Comparison of ENCODE assay signal across 8 cellular contexts in genomic region chrX:75155454-75155829, GRCh38. TPM values are rescaled to one million over a fixed set of nuclear protein-coding genes. Genes with fewer than 3 reads are reported as not detected.
DNase-seq lines count a peak whose midpoint lies in the region; ATAC-seq and TF ChIP-seq lines count a peak whose summit lies in the region.

No MANE protein-coding gene starts in this region.

- H3K27ac ChIP-seq in SK-N-MC (peak overlapping the region; percentile 42; the same call in 1 of the 2 replicates), epithelial cell of prostate (peak overlapping the region; percentile 66), neural cell (ENCODE audit: low read length) (peak overlapping the region; percentile 77)

- no peak for TF ChIP-seq CTCF in neural cell (IDR thresholded peaks at IDR 0.05; ENCODE audit: poor library complexity, severe bottlenecking)

- H3K27me3 ChIP-seq in neural cell (ENCODE audit: insufficient read depth, low read depth, low read length), result no peaks in the 10 kb centered on the region

- peak overlapping the region; percentile 83 for H3K4me3 ChIP-seq in SK-N-MC
- H3K4me3 ChIP-seq in neural cell (ENCODE audit: low read length), result peak overlapping the region; percentile 75

- no peak for TF ChIP-seq EP300 in neural cell (conservative IDR thresholded peaks at IDR 0.05; ENCODE audit: poor library complexity, severe bottlenecking)

- H3K36me3 ChIP-seq in SK-N-MC (ENCODE audit: insufficient read depth, low read length) (no peaks in the 10 kb centered on the region), neural cell (ENCODE audit: insufficient read depth, low read length) (no peaks in the 10 kb centered on the region)

- H3K9ac ChIP-seq in SK-N-MC (ENCODE audit: insufficient read length), result peak overlapping the region; percentile 87
- peak overlapping the region; percentile 77 for H3K9ac ChIP-seq in neural cell (ENCODE audit: low read length)

- no peaks in the 10 kb centered on the region for H3K9me3 ChIP-seq in SK-N-MC (ENCODE audit: low read depth, low read length)
- H3K9me3 ChIP-seq in neural cell (ENCODE audit: low read length), result no peaks in the 10 kb centered on the region

- peaks cover 11% of the 10 kb centered on the region for H3K79me2 ChIP-seq in neural cell (replicated peaks; ENCODE audit: insufficient read depth, low read length)

- no peaks in the 10 kb centered on the region for H3F3A ChIP-seq in neural cell (ENCODE audit: insufficient read depth, low read length, poor library complexity, severe bottlenecking)

- peak; percentile 3 for DNase-seq in stimulated activated CD4-positive, alpha-beta T cell treated with anti-CD3 and anti-CD28 coated beads, Interleukin-4, amount 100 ng/mL, for 24 hours
- DNase-seq in stimulated activated CD4-positive, alpha-beta T cell treated with anti-CD3 and anti-CD28 coated beads, Interleukin-4, amount 100 ng/mL, for 1 hour, result no peak
- DNase-seq in SK-N-MC (ENCODE audit: low read depth, low spot score), result no peak
- no peak for DNase-seq in epithelial cell of prostate (ENCODE audit: low read depth, low spot score)
- DNase-seq in NCI-H446 (lab: John Stamatoyannopoulos, UW), result no peak
- DNase-seq in T1000 (lab: John Stamatoyannopoulos, UW), result no peak

- H3K9me2 ChIP-seq in neural cell (ENCODE audit: insufficient read depth, low read length), result no peaks in the 10 kb centered on the region

- peak overlapping the region; percentile 27 for H2AFZ ChIP-seq in neural cell (ENCODE audit: low read depth, low read length)

- no peaks in the 10 kb centered on the region for H4K20me1 ChIP-seq in neural cell (ENCODE audit: insufficient read depth)

- ATAC-seq in HG02973 (IDR thresholded peaks at IDR 0.05; ENCODE audit: unreplicated experiment), result peak; percentile 37

- no peak for TF ChIP-seq RAD21 in neural cell (conservative IDR thresholded peaks at IDR 0.05)

- H3K4me2 ChIP-seq in neural cell (ENCODE audit: low read length), result peak overlapping the region; percentile 70

TF ChIP-seq in neural cell, 6 proteins besides CTCF, POLR2A, EP300 and RAD21:
- no peak for TF ChIP-seq TAF1 (IDR thresholded peaks at IDR 0.05; ENCODE audit: low read depth)
- TF ChIP-seq SMC3 (conservative IDR thresholded peaks at IDR 0.05; ENCODE audit: poor library complexity), result no peak
- TF ChIP-seq POLR2AphosphoS5 (IDR thresholded peaks at IDR 0.05), result no peak
- no peak for TF ChIP-seq EZH2 (IDR thresholded peaks at IDR 0.05; ENCODE audit: borderline replicate concordance, insufficient read depth, low read length, poor library complexity, severe bottlenecking)
- TF ChIP-seq REST (IDR thresholded peaks at IDR 0.05; ENCODE audit: borderline replicate concordance), result no peak
- TF ChIP-seq MXI1 (conservative IDR thresholded peaks at IDR 0.05; ENCODE audit: poor library complexity, severe bottlenecking), result no peak

RNA-seq across cellular contexts. Expression of gene ABCB7, which starts 0.6 kb away (rescaled TPM):
- 15.1 and 25.1 TPM in 2 replicates for polyA plus RNA-seq in neural cell
- polyA minus RNA-seq in neural cell, result 50.6 and 61.4 TPM in 2 replicates
